In genomic region chr18:49076767-49077166, GRCh38 we compare ENCODE assay signal across 21 cellular contexts.
DNase-seq lines count a peak whose midpoint lies in the region; ATAC-seq, FAIRE-seq and TF ChIP-seq lines count a peak whose summit lies in the region.
"Had no signal": no experiment of that assay in that cellular context is flagged by ENCODE, and none has a peak within 500 bp of the region (broad histone marks: within the 10 kb centered on the region; RNA-seq: fewer than 3 reads in every experiment).

No MANE protein-coding gene starts in this region.

- no peak for TF ChIP-seq POLR2A in K562 (conservative IDR thresholded peaks at IDR 0.05)

- H3K9me1 ChIP-seq in K562 (ENCODE audit: control insufficient read depth, insufficient read depth, low read length), result no peaks in the 10 kb centered on the region

- H3K79me2 ChIP-seq in K562 (ENCODE audit: control insufficient read depth, insufficient read depth, low read length), result no peaks in the 10 kb centered on the region

- no peaks in the 10 kb centered on the region for H3K27me3 ChIP-seq in K562 (ENCODE audit: control insufficient read depth in 2 of 2, insufficient read depth in 2 of 2, low read length in 2 of 2)
- H3K27me3 ChIP-seq in lower lobe of right lung (ENCODE audit: low read depth), result no peaks in the 10 kb centered on the region
- H3K27me3 ChIP-seq: BE2C, MG63, SJSA1 had no signal

- peak overlapping the region; percentile 11 for H2AFZ ChIP-seq in K562 (ENCODE audit: low read depth, low read length)
- H2AFZ ChIP-seq: GM23338 had no signal

- H3K36me3 ChIP-seq in K562 (ENCODE audit: control insufficient read depth, insufficient read depth, low read length) (no peaks in the 10 kb centered on the region), lower lobe of right lung (no peaks in the 10 kb centered on the region)
- H3K36me3 ChIP-seq: BE2C, MG63, SJSA1 had no signal

- CTCF ChIA-PET in K562 (lab: Yijun Ruan, JAX; ENCODE audit: low intra/inter-chr PET ratio), result no interaction called here

- in situ Hi-C loops in K562 (cut with MboI), result no loop called here

- no TSS peak for BruUV-seq in K562 (replicated peaks; lab: Mats Ljungman, UMichigan)

- H3K4me1 ChIP-seq in K562 (replicated peaks in 1 of 2; ENCODE audit: control insufficient read depth in 2 of 2, insufficient read depth in 2 of 2, low read length in 2 of 2) (peaks cover 5 to 30% of the 10 kb centered on the region in 2 experiments; a peak in 3 of 5 replicates), lower lobe of right lung (peaks cover 14% of the 10 kb centered on the region)
- H3K4me1 ChIP-seq: BE2C had no signal

- H3K4me2 ChIP-seq in K562 (ENCODE audit: insufficient read depth, low read length), result no peak overlapping the region
- H3K4me2 ChIP-seq: GM23338 had no signal

- H3K27ac ChIP-seq in K562 (ENCODE audit: extremely low read depth, low read depth, low read length) (no peak overlapping the region), lower lobe of right lung (peak overlapping the region; percentile 27)
- H3K27ac ChIP-seq: SJSA1 had no signal

- TF ChIP-seq EP300 in K562 (IDR thresholded peaks at IDR 0.05; ENCODE audit: low read length), result no peak

- POLR2A ChIA-PET in K562 (lab: Yijun Ruan, JAX), result interaction anchor here (1.1 kb wide), 1 partner anchor 15 kb away, joined by 4 read pairs; no protein-coding TSS in a partner anchor

- TF ChIP-seq RAD21 in K562 (CRISPR knock-in tag; conservative IDR thresholded peaks at IDR 0.05 in 1 of 2, IDR thresholded peaks at IDR 0.05 in 1 of 2), result no peak

- H3K9ac ChIP-seq in K562 (ENCODE audit: insufficient read depth in 1 of 2, low read depth in 2 of 2, low read length in 2 of 2), result no peak overlapping the region

- H4K20me1 ChIP-seq in K562 (replicated peaks; ENCODE audit: control insufficient read depth, insufficient read depth, low read length), result no peaks in the 10 kb centered on the region

- DNase-seq in NCI-H1694 treated with DMSO at 0.1 percent for 48 hours (lab: John Stamatoyannopoulos, UW) (peak; percentile 47), K562 (ENCODE audit: extremely low read depth in 1 of 4, low spot score in 3 of 4) (no peak), lower lobe of right lung (no peak), superior temporal gyrus (ENCODE audit: extremely low spot score) (no peak)
- DNase-seq: BE2C, DMS79, HCEC 1CT, Kasumi-1, MG63, NCI-H1417, NCI-H1930, NCI-H345, NCI-H526, T-helper 1 cell had no signal

- no peak for FAIRE-seq in K562 (lab: Jason Lieb, UNC)
- FAIRE-seq: GM12878 had no signal

- TF ChIP-seq CTCF in K562 (IDR thresholded peaks at IDR 0.05 in 2 of 3, conservative IDR thresholded peaks at IDR 0.05 in 1 of 3; ENCODE audit: insufficient read depth in 2 of 3, low read depth in 1 of 3, low read length in 3 of 3), result no peak
- no peak for TF ChIP-seq CTCF in lower lobe of right lung (IDR thresholded peaks at IDR 0.05)

- 16% methylated on average over 4 of the region's 4 CpGs for WGBS in K562 (ENCODE audit: insufficient coverage, low coverage, missing lambda C conversion rate)

- H3K4me3 ChIP-seq in K562 (no peak overlapping the region), lower lobe of right lung (no peak overlapping the region)
- H3K4me3 ChIP-seq: GM12878, GM23338, MG63, SJSA1 had no signal

- H3K9me3 ChIP-seq in K562 (replicated peaks; ENCODE audit: control insufficient read depth, insufficient read depth, low read depth, low read length) (no peaks in the 10 kb centered on the region), lower lobe of right lung (no peaks in the 10 kb centered on the region)
- H3K9me3 ChIP-seq: BE2C, MG63, SJSA1 had no signal

- intact Hi-C loops in K562 (cut with micrococcal nuclease), result no loop called here
- intact Hi-C loops in lower lobe of right lung (cut with DNase I), result no loop called here

- ATAC-seq in K562 (no peak), lower lobe of right lung (peak in 1 of 2 donors; percentile 12), GM18858 (IDR thresholded peaks at IDR 0.05; ENCODE audit: unreplicated experiment) (no peak), HG02759 (IDR thresholded peaks at IDR 0.05; ENCODE audit: unreplicated experiment) (no peak), HG02981 (IDR thresholded peaks at IDR 0.05; ENCODE audit: unreplicated experiment) (no peak)
- ATAC-seq: GM12878, GM23338, Right ventricle myocardium inferior had no signal

TF ChIP-seq in K562, 482 proteins besides CTCF, POLR2A, EP300 and RAD21:
- TF ChIP-seq PBX2 (CRISPR knock-in tag; IDR thresholded peaks at IDR 0.05; ENCODE audit: low read depth) (no peak), PBX2 (tag; conservative IDR thresholded peaks at IDR 0.05; ENCODE audit: low read depth) (peak; percentile 40; the same call in 1 of the 2 replicates), BRCA1 (IDR thresholded peaks at IDR 0.05) (no peak), BRCA1 (CRISPR knock-in tag; IDR thresholded peaks at IDR 0.05) (no peak), MEIS2 (IDR thresholded peaks at IDR 0.05; ENCODE audit: partially characterized antibody) (peak; percentile 51)
